Comparison of ENCODE assay signal across 1 cellular context in the genomic region with DNA sequence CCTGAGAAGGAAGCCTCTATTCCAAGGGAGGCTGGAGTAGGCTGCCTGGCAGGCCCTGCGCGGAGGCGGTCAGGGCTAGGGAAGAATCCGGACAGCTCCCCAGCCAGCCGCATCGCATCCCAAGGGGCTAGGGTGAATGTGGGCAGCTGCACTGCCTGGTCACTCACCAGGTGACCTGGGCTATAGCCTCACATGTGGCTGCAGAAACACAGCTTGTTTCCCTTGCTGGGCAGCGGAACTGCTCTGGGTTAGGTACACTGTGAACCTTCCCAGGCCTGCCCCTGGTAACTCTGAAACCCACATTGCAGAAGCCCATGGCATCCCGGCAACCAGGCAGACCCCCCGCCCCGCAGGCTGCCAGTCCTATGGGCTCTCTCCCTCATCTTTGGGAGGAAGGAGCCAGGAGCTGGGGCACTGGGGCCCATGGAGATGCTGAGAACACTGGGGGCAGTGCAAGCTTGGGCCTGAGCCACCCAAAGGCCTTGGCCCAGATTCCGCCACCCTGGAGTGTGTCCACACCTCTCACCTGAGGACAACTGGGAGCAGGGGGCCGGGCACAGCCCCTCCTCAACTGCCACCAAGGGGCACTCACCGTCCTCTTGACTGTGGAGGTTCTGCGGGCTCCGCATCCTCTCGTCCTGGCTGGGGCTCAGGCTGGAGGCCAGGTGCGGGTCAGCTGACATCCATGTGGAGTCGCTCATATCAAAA.
TF ChIP-seq lines count a peak whose summit lies in the region.

No MANE protein-coding gene starts in this region.

TF ChIP-seq in K562, 482 proteins besides CTCF, POLR2A, EP300 and RAD21 (continued from another document):
- no peak for TF ChIP-seq HSF4 (CRISPR knock-in tag; IDR thresholded peaks at IDR 0.05; ENCODE audit: borderline replicate concordance)
- TF ChIP-seq POLR2G (IDR thresholded peaks at IDR 0.05; ENCODE audit: low read depth, low read length) = peak; percentile 33; the same call in 1 of the 2 replicates
- peak; percentile 35; the same call in 1 of the 2 replicates for TF ChIP-seq RAD51 (IDR thresholded peaks at IDR 0.05; ENCODE audit: borderline replicate concordance, low read depth)
- no peak for TF ChIP-seq HIVEP1 (CRISPR knock-in tag; IDR thresholded peaks at IDR 0.05)
- TF ChIP-seq ZFX (CRISPR knock-in tag; IDR thresholded peaks at IDR 0.05) = peak; percentile 41
- TF ChIP-seq, protein P1, sequence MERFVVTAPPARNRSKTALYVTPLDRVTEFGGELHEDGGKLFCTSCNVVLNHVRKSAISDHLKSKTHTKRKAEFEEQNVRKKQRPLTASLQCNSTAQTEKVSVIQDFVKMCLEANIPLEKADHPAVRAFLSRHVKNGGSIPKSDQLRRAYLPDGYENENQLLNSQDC (CRISPR knock-in tag; IDR thresholded peaks at IDR 0.05) = no peak
- TF ChIP-seq NFIC (IDR thresholded peaks at IDR 0.05) = no peak
